Comparison of ENCODE assay signal across 8 cellular contexts in the genomic region with DNA sequence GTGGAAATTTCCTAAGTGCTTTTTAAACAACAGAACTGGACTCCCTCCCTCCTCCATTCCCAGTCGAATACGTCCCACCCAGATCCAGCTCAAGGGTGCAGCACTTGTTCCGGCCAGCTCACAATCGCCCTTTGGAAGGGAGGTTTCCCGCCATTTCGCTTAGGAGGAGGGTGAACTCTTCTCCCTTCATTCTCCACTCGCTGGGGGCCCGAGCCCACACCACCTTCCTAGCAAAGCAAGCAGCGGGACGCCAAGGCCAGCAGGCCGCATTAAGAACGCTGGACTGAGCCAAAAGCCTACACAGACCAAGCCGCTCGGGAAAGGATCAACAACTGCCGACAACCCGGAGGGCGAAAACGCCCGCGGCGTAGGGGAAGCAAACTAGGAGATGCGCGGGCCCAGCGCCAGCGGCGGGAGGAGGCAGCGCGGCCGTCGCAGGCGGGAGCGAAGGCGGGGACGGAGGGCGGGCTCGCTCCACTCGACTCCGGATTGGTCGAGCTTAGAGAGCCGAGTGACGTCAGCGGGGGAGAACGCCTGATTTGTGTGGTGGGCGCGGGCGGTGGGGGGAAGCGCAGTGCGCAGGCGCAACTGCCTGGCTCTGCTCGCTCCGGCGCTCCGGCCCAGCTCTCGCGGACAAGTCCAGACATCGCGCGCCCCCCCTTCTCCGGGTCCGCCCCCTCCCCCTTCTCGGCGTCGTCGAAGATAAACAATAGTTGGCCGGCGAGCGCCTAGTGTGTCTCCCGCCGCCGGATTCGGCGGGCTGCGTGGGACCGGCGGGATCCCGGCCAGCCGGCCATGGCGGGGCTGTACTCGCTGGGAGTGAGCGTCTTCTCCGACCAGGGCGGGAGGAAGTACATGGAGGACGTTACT. TPM values are rescaled to one million over a fixed set of nuclear protein-coding genes. Genes with fewer than 3 reads are reported as not detected.
DNase-seq lines count a peak whose midpoint lies in the region; TF ChIP-seq lines count a peak whose summit lies in the region.

PPM1D (plus strand) TSS at position 574 of the 870 bp plus-strand sequence; CDS start at position 796, 222 bp downstream.

- peak within 1 kb of the TSS; percentile 97 for H3K27ac Mint-ChIP-seq in HFFc6

- H3K36me3 ChIP-seq in neuron (ENCODE audit: insufficient read depth, low read length), result no peaks in the 10 kb centered on the region

- H2AFZ ChIP-seq in neuron (ENCODE audit: low read depth, low read length), result peak within 1 kb of the TSS; percentile 83

- no peaks in the 10 kb centered on the region for H3K9me3 Mint-ChIP-seq in HFFc6

- H3K9me3 ChIP-seq in neuron (ENCODE audit: low read length), result no peaks in the 10 kb centered on the region

- no peaks in the 10 kb centered on the region for H3K27me3 ChIP-seq in neuron (ENCODE audit: insufficient read depth, low read length)

- DNase-seq in GM04504 (ENCODE audit: low read depth) (peak; percentile 98), HFFc6 (peak; percentile 98), NAMALWA (ENCODE audit: low spot score) (peak; percentile 99), SK-MEL-5 (ENCODE audit: low read depth, low spot score) (peak; percentile 100), foreskin melanocyte (peak; percentile 98), stromal cell of bone marrow (ENCODE audit: low read depth) (peak; percentile 98)
- peak; percentile 98 for DNase-seq in activated naive CD4-positive, alpha-beta T cell treated with Interleukin-2 at 50 U/mL for 16 hours

- peaks cover 9% of the 10 kb centered on the region for H3K4me1 ChIP-seq in neuron (ENCODE audit: insufficient read depth, low read length)

- peak within 1 kb of the TSS; percentile 90 for H3K4me3 Mint-ChIP-seq in HFFc6

- H3K36me3 Mint-ChIP-seq in HFFc6 (ENCODE audit: low read depth), result peaks cover 4% of the 10 kb centered on the region; the same call in 1 of the 2 replicates

- no peak for TF ChIP-seq CTCF in HFFc6 (IDR thresholded peaks at IDR 0.05)

- peaks cover 2% of the 10 kb centered on the region; the same call in 1 of the 2 replicates for H3K27me3 Mint-ChIP-seq in HFFc6 (ENCODE audit: insufficient read depth)

- in situ Hi-C loops in SK-MEL-5 (cut with HindIII; ENCODE audit: low pct_unique_long_range_greater_than_20kb, low sequenced_read_pairs), result no loop called here

- H3K4me3 ChIP-seq in neuron (ENCODE audit: low read length), result peak within 1 kb of the TSS; percentile 97

- H3K4me1 Mint-ChIP-seq in HFFc6 (ENCODE audit: low read depth), result peaks cover 41% of the 10 kb centered on the region

RNA-seq across cellular contexts. Expression of gene PPM1D, which starts in this region (rescaled TPM):
- 10 to 100 TPM; 13.3 to 14.2 (median 13.5) TPM for total RNA-seq in HFFc6 (2021; fragmentation: NEBNext Ultra II Directional; extraction: Animal tissue kit (Norgen Biotek cat#: 25700))
- total RNA-seq in SK-MEL-5 (2014; rRNA removed; shearing (Covaris generic)), result 16.2 and 16.3 TPM in 2 replicates
- polyA plus RNA-seq in SK-MEL-5 (2015; cell fraction: cytosol; rRNA removed), result 15.4 and 15.7 TPM in 2 replicates
- polyA plus RNA-seq in SK-MEL-5 (2015; cell fraction: nucleus; rRNA removed), result 5.5 and 12.2 TPM in 2 replicates

Comparison
In these comparisons a context has a peak if more than half of its experiments do, and no peak if none do; other contexts are left out.
1. Peak in every context shown above with its lines: DNase-seq and H3K4me3 ChIP-seq.